In genomic region chr17:80822700-80823410, GRCh38 we compare ENCODE assay signal across 1 cellular context.
A peak's percentile ranks its signal among the peaks of the same experiment; 100 is the strongest.
TF ChIP-seq lines count a peak whose summit lies in the region.

No MANE protein-coding gene starts in this region.

TF ChIP-seq in HEK293, 187 proteins besides CTCF, POLR2A, EP300 and RAD21 (continued from another document and continues in another):
- TF ChIP-seq ZNF239 (tag by site-specific recombination; IDR thresholded peaks at IDR 0.05) (no peak), ZNF514 (tag by site-specific recombination; IDR thresholded peaks at IDR 0.05) (no peak), ZNF600 (tag by site-specific recombination; IDR thresholded peaks at IDR 0.05) (no peak), ZNF2 (tag by site-specific recombination; IDR thresholded peaks at IDR 0.05) (no peak), ZNF398 (tag by site-specific recombination; IDR thresholded peaks at IDR 0.05) (no peak), ZNF785 (tag by site-specific recombination; IDR thresholded peaks at IDR 0.05) (no peak), BCL6B (tag by site-specific recombination; IDR thresholded peaks at IDR 0.05) (no peak), ZNF214 (tag by site-specific recombination; IDR thresholded peaks at IDR 0.05; ENCODE audit: borderline replicate concordance) (no peak), ZBTB10 (tag by site-specific recombination; IDR thresholded peaks at IDR 0.05) (no peak), ZNF645 (tag by site-specific recombination; IDR thresholded peaks at IDR 0.05) (no peak), SCRT2 (tag by site-specific recombination; IDR thresholded peaks at IDR 0.05) (no peak; the same call in 1 of the 2 replicates), ZBTB44 (tag by site-specific recombination; IDR thresholded peaks at IDR 0.05) (0 out of 2 replicates have a peak, but pooled peaks have one; percentile 73), ZNF791 (tag by site-specific recombination; IDR thresholded peaks at IDR 0.05) (no peak), ZNF596 (tag by site-specific recombination; IDR thresholded peaks at IDR 0.05) (no peak), ZNF112 (tag by site-specific recombination; IDR thresholded peaks at IDR 0.05) (no peak), SALL2 (tag by site-specific recombination; IDR thresholded peaks at IDR 0.05; ENCODE audit: borderline replicate concordance) (no peak), PBX3 (CRISPR knock-in tag; IDR thresholded peaks at IDR 0.05) (no peak), ZNF677 (tag by site-specific recombination; IDR thresholded peaks at IDR 0.05) (no peak), ZBTB8A (tag by site-specific recombination; IDR thresholded peaks at IDR 0.05) (peak; percentile 38; the same call in 1 of the 2 replicates), ZNF626 (tag by site-specific recombination; IDR thresholded peaks at IDR 0.05) (no peak), ZBTB7A (tag by site-specific recombination; IDR thresholded peaks at IDR 0.05; ENCODE audit: low read depth) (no peak), PRDM1 (tag by site-specific recombination; IDR thresholded peaks at IDR 0.05) (no peak), ZSCAN5A (tag by site-specific recombination; IDR thresholded peaks at IDR 0.05) (no peak), HOXA7 (CRISPR knock-in tag; IDR thresholded peaks at IDR 0.05; ENCODE audit: borderline replicate concordance) (no peak), KLF7 (tag by site-specific recombination; IDR thresholded peaks at IDR 0.05; ENCODE audit: borderline replicate concordance) (no peak), ZNF184 (tag by site-specific recombination; IDR thresholded peaks at IDR 0.05) (no peak), ZNF707 (tag by site-specific recombination; IDR thresholded peaks at IDR 0.05) (no peak), ZNF416 (tag by site-specific recombination; IDR thresholded peaks at IDR 0.05) (no peak), ZNF544 (tag by site-specific recombination; IDR thresholded peaks at IDR 0.05) (no peak), ZNF449 (tag by site-specific recombination; IDR thresholded peaks at IDR 0.05) (no peak), ZNF664 (tag by site-specific recombination; IDR thresholded peaks at IDR 0.05) (no peak), ZNF354C (tag by site-specific recombination; IDR thresholded peaks at IDR 0.05; ENCODE audit: borderline replicate concordance, low read depth) (no peak), INSM2 (tag by site-specific recombination; IDR thresholded peaks at IDR 0.05) (no peak), HOXC10 (CRISPR knock-in tag; IDR thresholded peaks at IDR 0.05) (no peak), YY2 (tag by site-specific recombination; IDR thresholded peaks at IDR 0.05) (no peak), ZNF658 (tag by site-specific recombination; IDR thresholded peaks at IDR 0.05) (no peak), ZNF660 (tag by site-specific recombination; IDR thresholded peaks at IDR 0.05) (peak; percentile 52; the same call in 1 of the 2 replicates), ZNF174 (tag by site-specific recombination; IDR thresholded peaks at IDR 0.05) (no peak), ZNF561 (tag by site-specific recombination; IDR thresholded peaks at IDR 0.05; ENCODE audit: borderline replicate concordance) (no peak), TCF7L2 (IDR thresholded peaks at IDR 0.05; ENCODE audit: borderline replicate concordance, low read depth, low read length) (no peak; the same call in 1 of the 2 replicates), ZNF585B (tag by site-specific recombination; IDR thresholded peaks at IDR 0.05) (no peak), ZBTB1 (tag by site-specific recombination; IDR thresholded peaks at IDR 0.05) (no peak), PRDM6 (tag by site-specific recombination; IDR thresholded peaks at IDR 0.05) (no peak), ZNF133 (tag by site-specific recombination; IDR thresholded peaks at IDR 0.05) (no peak), MEIS1 (CRISPR knock-in tag; IDR thresholded peaks at IDR 0.05; ENCODE audit: borderline replicate concordance) (no peak), ZNF701 (tag by site-specific recombination; IDR thresholded peaks at IDR 0.05) (no peak), OSR2 (tag by site-specific recombination; IDR thresholded peaks at IDR 0.05) (peak; percentile 71), ZNF792 (tag by site-specific recombination; IDR thresholded peaks at IDR 0.05) (no peak), ZNF266 (tag by site-specific recombination; IDR thresholded peaks at IDR 0.05; ENCODE audit: low read depth) (no peak), GLI2 (tag by site-specific recombination; IDR thresholded peaks at IDR 0.05; ENCODE audit: borderline replicate concordance, low read depth) (no peak), ZNF18 (tag by site-specific recombination; IDR thresholded peaks at IDR 0.05) (peak; percentile 84)
